28 cellular contexts compared by ENCODE assay signal in the genomic region with DNA sequence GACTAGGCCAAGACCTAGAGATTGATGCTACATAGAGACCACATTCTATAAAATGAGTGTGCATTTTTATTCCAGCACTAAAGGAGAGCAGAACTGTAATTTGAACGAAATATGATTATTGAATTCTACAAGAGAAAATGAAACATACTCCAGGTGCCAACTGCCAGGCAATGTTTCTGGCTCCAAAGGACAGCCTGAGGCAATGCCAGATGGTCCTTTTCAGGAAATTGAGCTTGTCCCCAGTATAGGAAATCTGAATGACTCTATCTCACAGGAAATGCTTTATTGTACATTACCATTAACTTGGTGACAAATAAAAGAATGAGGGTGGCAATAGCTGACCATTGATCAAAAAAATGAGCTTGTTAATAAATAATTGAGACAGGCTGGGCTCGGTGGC. TPM values are rescaled to one million over a fixed set of nuclear protein-coding genes. Genes with fewer than 3 reads are reported as not detected.
"Had no signal": no experiment of that assay in that cellular context is flagged by ENCODE, and none has a peak within 500 bp of the region (broad histone marks: within the 10 kb centered on the region; RNA-seq: fewer than 3 reads in every experiment).

No MANE protein-coding gene starts in this region.

- DNase-seq: activated B cell treated with CpG ODN at 0.5 μM for 24 hours; activated CD4-positive, alpha-beta T cell treated with anti-CD3 and anti-CD28 coated beads, Interleukin-2, amount 50 U/mL, for 1 hour; activated CD8-positive, alpha-beta T cell treated with anti-CD3 and anti-CD28 coated beads for 36 hours; activated naive CD8-positive, alpha-beta T cell treated with anti-CD3 and anti-CD28 coated beads, Interleukin-2, amount 50 U/mL, for 24 hours; activated T-cell treated with anti-CD3 and anti-CD28 coated beads, Interleukin-2, amount 50 U/mL, for 4 hours; amygdala; central memory CD4-positive, alpha-beta T cell; dermis blood vessel endothelial cell; effector CD4-positive, alpha-beta T cell; esophagus squamous epithelium; foreskin melanocyte; heart right ventricle; left ventricle myocardium inferior; mesendoderm; mucosa of descending colon; stimulated activated CD4-positive, alpha-beta T cell treated with anti-CD3 and anti-CD28 coated beads, Interleukin-1b, Interleukin-23, amount 100 ng/mL, for 48 hours; stimulated activated naive B cell treated with anti-CD40 and anti-IgM and Interleukin-4, amounts not matched to agents 10 μg/mL and 1 μg/mL and 100 μg/mL, for 72 hours; tibial artery; upper lobe of right lung had no signal

- H3K4me3 Mint-ChIP-seq: activated B cell treated with CpG ODN at 0.5 μM for 24 hours; activated CD8-positive, alpha-beta T cell treated with anti-CD3 and anti-CD28 coated beads for 36 hours; activated naive CD4-positive, alpha-beta T cell treated with anti-CD3 and anti-CD28 coated beads, Interleukin-2, amount 50 U/mL, for 24 hours; activated naive CD8-positive, alpha-beta T cell treated with anti-CD3 and anti-CD28 coated beads, Interleukin-2, amount 50 U/mL, for 24 hours; activated T-cell treated with anti-CD3 and anti-CD28 coated beads, Interleukin-2, amount 50 U/mL, for 4 hours; natural killer cell treated with Interleukin-12 subunit alpha and Interleukin-12 subunit beta and Interleukin-15 and Interleukin-18, amount 100 ng/mL, for 72 hours; stimulated activated naive B cell treated with anti-CD40 and anti-IgM and Interleukin-4, amounts not matched to agents 10 μg/mL and 1 μg/mL and 100 μg/mL, for 72 hours had no signal

- H3K9me3 Mint-ChIP-seq: activated B cell treated with CpG ODN at 0.5 μM for 24 hours; activated CD8-positive, alpha-beta T cell treated with anti-CD3 and anti-CD28 coated beads for 36 hours; activated naive CD4-positive, alpha-beta T cell treated with anti-CD3 and anti-CD28 coated beads, Interleukin-2, amount 50 U/mL, for 24 hours; activated naive CD8-positive, alpha-beta T cell treated with anti-CD3 and anti-CD28 coated beads, Interleukin-2, amount 50 U/mL, for 24 hours; activated T-cell treated with anti-CD3 and anti-CD28 coated beads, Interleukin-2, amount 50 U/mL, for 4 hours; activated T-helper 2 cell treated with anti-CD3 and anti-CD28 coated beads, Interferon-gamma antibody, Interleukin-2, Interleukin-4, amounts not matched to agents 10 μg/mL and 5 μg/mL and 100 μg/mL, durations not matched to agents 14 hours and 24 hours and 36 hours; natural killer cell treated with Interleukin-12 subunit alpha and Interleukin-12 subunit beta and Interleukin-15 and Interleukin-18, amount 100 ng/mL, for 72 hours; stimulated activated naive B cell treated with anti-CD40 and anti-IgM and Interleukin-4, amounts not matched to agents 10 μg/mL and 1 μg/mL and 100 μg/mL, for 72 hours had no signal

- H3K27ac Mint-ChIP-seq: activated B cell treated with CpG ODN at 0.5 μM for 24 hours; activated CD8-positive, alpha-beta T cell treated with anti-CD3 and anti-CD28 coated beads for 36 hours; activated naive CD4-positive, alpha-beta T cell treated with anti-CD3 and anti-CD28 coated beads, Interleukin-2, amount 50 U/mL, for 24 hours; activated naive CD8-positive, alpha-beta T cell treated with anti-CD3 and anti-CD28 coated beads, Interleukin-2, amount 50 U/mL, for 24 hours; activated T-helper 2 cell treated with anti-CD3 and anti-CD28 coated beads, Interferon-gamma antibody, Interleukin-2, Interleukin-4, amounts not matched to agents 10 μg/mL and 5 μg/mL and 100 μg/mL, durations not matched to agents 14 hours and 24 hours and 36 hours; natural killer cell treated with Interleukin-12 subunit alpha and Interleukin-12 subunit beta and Interleukin-15 and Interleukin-18, amount 100 ng/mL, for 72 hours; stimulated activated naive B cell treated with anti-CD40 and anti-IgM and Interleukin-4, amounts not matched to agents 10 μg/mL and 1 μg/mL and 100 μg/mL, for 72 hours had no signal

- H3K36me3 ChIP-seq: breast epithelium, esophagus squamous epithelium, heart right ventricle, left ventricle myocardium inferior, right atrium auricular region, suprapubic skin, tibial artery, upper lobe of right lung had no signal

- ATAC-seq: activated CD8-positive, alpha-beta T cell treated with anti-CD3 and anti-CD28 coated beads for 36 hours; activated naive CD8-positive, alpha-beta T cell treated with anti-CD3 and anti-CD28 coated beads, Interleukin-2, amount 50 U/mL, for 24 hours; activated T-cell treated with anti-CD3 and anti-CD28 coated beads, Interleukin-2, amount 50 U/mL, for 4 hours; heart right ventricle; mucosa of descending colon; natural killer cell treated with Interleukin-12 subunit alpha and Interleukin-12 subunit beta and Interleukin-15 and Interleukin-18, amount 100 ng/mL, for 72 hours; stimulated activated naive B cell treated with anti-CD40 and anti-IgM and Interleukin-4, amounts not matched to agents 10 μg/mL and 1 μg/mL and 100 μg/mL, for 72 hours; upper lobe of right lung had no signal

- H3K4me1 ChIP-seq: breast epithelium, esophagus squamous epithelium, heart right ventricle, left ventricle myocardium inferior, right atrium auricular region, suprapubic skin, tibial artery, upper lobe of right lung had no signal

- H3K27ac ChIP-seq: breast epithelium, esophagus squamous epithelium, heart right ventricle, left ventricle myocardium inferior, right atrium auricular region, suprapubic skin, tibial artery, upper lobe of right lung had no signal

- H3K27me3 Mint-ChIP-seq: activated CD8-positive, alpha-beta T cell treated with anti-CD3 and anti-CD28 coated beads for 36 hours; activated naive CD4-positive, alpha-beta T cell treated with anti-CD3 and anti-CD28 coated beads, Interleukin-2, amount 50 U/mL, for 24 hours; activated naive CD8-positive, alpha-beta T cell treated with anti-CD3 and anti-CD28 coated beads, Interleukin-2, amount 50 U/mL, for 24 hours; natural killer cell treated with Interleukin-12 subunit alpha and Interleukin-12 subunit beta and Interleukin-15 and Interleukin-18, amount 100 ng/mL, for 72 hours; stimulated activated naive B cell treated with anti-CD40 and anti-IgM and Interleukin-4, amounts not matched to agents 10 μg/mL and 1 μg/mL and 100 μg/mL, for 72 hours had no signal

- H3K27me3 ChIP-seq: breast epithelium, esophagus squamous epithelium, heart right ventricle, right atrium auricular region, suprapubic skin, tibial artery, upper lobe of right lung had no signal

- H3K4me3 ChIP-seq: breast epithelium, esophagus squamous epithelium, heart right ventricle, left ventricle myocardium inferior, lung, mucosa of descending colon, right atrium auricular region, smooth muscle cell, suprapubic skin, tibial artery, upper lobe of right lung had no signal

- H3K9me3 ChIP-seq: breast epithelium, esophagus squamous epithelium, heart right ventricle, left ventricle myocardium inferior, mucosa of descending colon, right atrium auricular region, suprapubic skin, tibial artery, upper lobe of right lung had no signal

- H3K36me3 Mint-ChIP-seq: activated naive CD4-positive, alpha-beta T cell treated with anti-CD3 and anti-CD28 coated beads, Interleukin-2, amount 50 U/mL, for 24 hours; natural killer cell treated with Interleukin-12 subunit alpha and Interleukin-12 subunit beta and Interleukin-15 and Interleukin-18, amount 100 ng/mL, for 72 hours; stimulated activated naive B cell treated with anti-CD40 and anti-IgM and Interleukin-4, amounts not matched to agents 10 μg/mL and 1 μg/mL and 100 μg/mL, for 72 hours had no signal

RNA-seq across cellular contexts. Expression of a gene that starts 28.7 kb away (rescaled TPM):
- total RNA-seq: myocyte had no signal
